ENCODE assay signal across 9 cellular contexts in genomic region chr4:172892300-172892699, GRCh38.
DNase-seq lines count a peak whose midpoint lies in the region; ATAC-seq, FAIRE-seq and TF ChIP-seq lines count a peak whose summit lies in the region.
"Had no signal": no experiment of that assay in that cellular context is flagged by ENCODE, and none has a peak within 500 bp of the region (broad histone marks: within the 10 kb centered on the region; RNA-seq: fewer than 3 reads in every experiment).

No MANE protein-coding gene starts in this region.

- no peaks in the 10 kb centered on the region for H3K27me3 Mint-ChIP-seq in astrocyte (ENCODE audit: low read depth, unreplicated experiment)
- H3K27me3 Mint-ChIP-seq: activated naive CD8-positive, alpha-beta T cell treated with anti-CD3 and anti-CD28 coated beads, Interleukin-2, amount 10 ng/mL, durations not matched to agents 7 days and 5 days had no signal

- H3K9me3 Mint-ChIP-seq in astrocyte (ENCODE audit: unreplicated experiment), result peaks cover 3% of the 10 kb centered on the region

- H3K27ac Mint-ChIP-seq in astrocyte (ENCODE audit: unreplicated experiment), result no peak overlapping the region
- H3K27ac Mint-ChIP-seq: activated naive CD8-positive, alpha-beta T cell treated with anti-CD3 and anti-CD28 coated beads, Interleukin-2, amount 10 ng/mL, durations not matched to agents 7 days and 5 days had no signal

- intact Hi-C loops in posterior cingulate gyrus (cut with DNase I) (no loop called here), stomach (cut with DNase I; ENCODE audit: low total_unique reads) (no loop called here)

- H3K4me2 ChIP-seq in astrocyte (ENCODE audit: low read length), result no peak overlapping the region

- ATAC-seq in GM18508 (IDR thresholded peaks at IDR 0.05; ENCODE audit: insufficient read depth, unreplicated experiment) (peak; percentile 82), HG03175 (IDR thresholded peaks at IDR 0.05; ENCODE audit: unreplicated experiment) (peak; percentile 63)

- H3K9ac ChIP-seq in astrocyte (ENCODE audit: low read length), result no peak overlapping the region

- H3K4me3 ChIP-seq in astrocyte (ENCODE audit: insufficient read depth, low read depth, low read length), result no peak overlapping the region
- no peak overlapping the region for H3K4me3 ChIP-seq in stomach

- H3K9me3 ChIP-seq in astrocyte (ENCODE audit: insufficient read depth, low read depth, low read length) (peaks cover 2% of the 10 kb centered on the region), stomach (peaks cover 0 to 32% (median 13%) of the 10 kb centered on the region in 4 donors)

- no peak for TF ChIP-seq POLR2A in stomach (IDR thresholded peaks at IDR 0.05)

- H2AFZ ChIP-seq in astrocyte (ENCODE audit: low read depth, low read length), result no peak overlapping the region

- H3K4me3 Mint-ChIP-seq in astrocyte (ENCODE audit: unreplicated experiment), result no peak overlapping the region
- H3K4me3 Mint-ChIP-seq: activated naive CD8-positive, alpha-beta T cell treated with anti-CD3 and anti-CD28 coated beads, Interleukin-2, amount 10 ng/mL, durations not matched to agents 7 days and 5 days had no signal

- no peak for TF ChIP-seq EP300 in stomach (IDR thresholded peaks at IDR 0.05)

- no peaks in the 10 kb centered on the region for H3K36me3 Mint-ChIP-seq in astrocyte (ENCODE audit: low read depth, unreplicated experiment)
- H3K36me3 Mint-ChIP-seq: activated naive CD8-positive, alpha-beta T cell treated with anti-CD3 and anti-CD28 coated beads, Interleukin-2, amount 10 ng/mL, durations not matched to agents 7 days and 5 days had no signal

- H3K36me3 ChIP-seq in astrocyte (ENCODE audit: insufficient read depth, low read length) (no peaks in the 10 kb centered on the region), stomach (no peaks in the 10 kb centered on the region)

- H3K27me3 ChIP-seq in astrocyte (ENCODE audit: insufficient read depth, low read length) (no peaks in the 10 kb centered on the region), stomach (no peaks in the 10 kb centered on the region)

- H3K4me1 ChIP-seq in astrocyte (ENCODE audit: insufficient read depth, low read length) (no peaks in the 10 kb centered on the region), stomach (no peaks in the 10 kb centered on the region)

- TF ChIP-seq CTCF in astrocyte (IDR thresholded peaks at IDR 0.05; ENCODE audit: insufficient read depth, low read depth, low read length) (peak; percentile 51), stomach (IDR thresholded peaks at IDR 0.05) (peak in 3 of 7 experiments; percentile 16 to 46 (median 21))

- H3K4me1 Mint-ChIP-seq in astrocyte (ENCODE audit: low read depth, unreplicated experiment), result no peaks in the 10 kb centered on the region
- H3K4me1 Mint-ChIP-seq: activated naive CD8-positive, alpha-beta T cell treated with anti-CD3 and anti-CD28 coated beads, Interleukin-2, amount 10 ng/mL, durations not matched to agents 7 days and 5 days had no signal

- WGBS in stomach, 5 donors, result 27 to 46% (median 28%) methylated on average over 4 of the region's 4 CpGs

- DNase-seq in astrocyte (ENCODE audit: low read depth) (no peak), myocyte (ENCODE audit: low read depth) (peak; percentile 2), NCI-H774 (lab: John Stamatoyannopoulos, UW) (no peak), posterior cingulate gyrus (no peak), amygdala (lab: John Stamatoyannopoulos, UW) (no peak), stomach (no peak)
- DNase-seq: activated naive CD8-positive, alpha-beta T cell treated with anti-CD3 and anti-CD28 coated beads, Interleukin-2, amount 10 ng/mL, durations not matched to agents 7 days and 5 days had no signal

- no peak for FAIRE-seq in astrocyte (lab: Jason Lieb, UNC)

- H3K27ac ChIP-seq in astrocyte (ENCODE audit: low read depth, low read length), result no peak overlapping the region
- H3K27ac ChIP-seq in stomach, result no peak overlapping the region

- no peaks in the 10 kb centered on the region for H3K79me2 ChIP-seq in astrocyte (ENCODE audit: insufficient read depth, low read length)

- H4K20me1 ChIP-seq in astrocyte (ENCODE audit: insufficient read depth, low read length), result no peaks in the 10 kb centered on the region
